In genomic region chr3:72123908-72124441, GRCh38 we compare ENCODE assay signal across 8 cellular contexts.
DNase-seq lines count a peak whose midpoint lies in the region; ATAC-seq and TF ChIP-seq lines count a peak whose summit lies in the region.

No MANE protein-coding gene starts in this region.

- no peaks in the 10 kb centered on the region for H3K4me1 ChIP-seq in testis

- no peaks in the 10 kb centered on the region for H3K36me3 ChIP-seq in testis (ENCODE audit: low read depth, missing control alignments)

- no peaks in the 10 kb centered on the region for H3K36me3 Mint-ChIP-seq in activated CD8-positive, alpha-beta memory T cell treated with anti-CD3 and anti-CD28 coated beads, Interleukin-2, amount 10 ng/mL, durations not matched to agents 7 days and 5 days

- H3K27ac ChIP-seq in coronary artery, result peak overlapping the region in 1 of 2 donors; percentile 15
- H3K27ac ChIP-seq in testis, result no peak overlapping the region

- H3K4me1 Mint-ChIP-seq in activated CD8-positive, alpha-beta memory T cell treated with anti-CD3 and anti-CD28 coated beads, Interleukin-2, amount 10 ng/mL, durations not matched to agents 7 days and 5 days, result peaks cover 8% of the 10 kb centered on the region

- H3K4me3 Mint-ChIP-seq in activated CD8-positive, alpha-beta memory T cell treated with anti-CD3 and anti-CD28 coated beads, Interleukin-2, amount 10 ng/mL, durations not matched to agents 7 days and 5 days, result no peak overlapping the region

- DNase-seq in activated CD8-positive, alpha-beta memory T cell treated with anti-CD3 and anti-CD28 coated beads, Interleukin-2, amount 10 ng/mL, durations not matched to agents 7 days and 5 days, result peak; percentile 45
- DNase-seq in activated CD8-positive, alpha-beta memory T cell treated with anti-CD3 and anti-CD28 coated beads for 24 hours, result no peak
- DNase-seq in HK-2 (ENCODE audit: unreplicated experiment) (peak; percentile 11), coronary artery (ENCODE audit: low spot score) (peak; percentile 79), retinal pigment epithelial cell (ENCODE audit: low read depth) (peak; percentile 72), testis (no peak), G401 (ENCODE audit: low spot score) (no peak)
- no peak for DNase-seq in activated CD4-positive, CD25-positive, alpha-beta regulatory T cell treated with anti-CD3 and anti-CD28 coated beads, Interleukin-2, amount 50 U/mL, for 72 hours

- no peak for TF ChIP-seq POLR2A in testis (IDR thresholded peaks at IDR 0.05)

- no peaks in the 10 kb centered on the region for H3K9me3 ChIP-seq in testis

- H3K27me3 ChIP-seq in testis, result no peaks in the 10 kb centered on the region

- in situ Hi-C loops in G401 (cut with HindIII; ENCODE audit: low sequenced_read_pairs), result no loop called here

- CTCF ChIA-PET in activated CD8-positive, alpha-beta memory T cell treated with anti-CD3 and anti-CD28 coated beads, Interleukin-2, amount 10 ng/mL, durations not matched to agents 7 days and 5 days (lab: Charles Lee), result no interaction called here

- H3K4me3 ChIP-seq in coronary artery (no peak overlapping the region), retinal pigment epithelial cell (ENCODE audit: low read length) (no peak overlapping the region), testis (no peak overlapping the region)

- H3K27ac Mint-ChIP-seq in activated CD8-positive, alpha-beta memory T cell treated with anti-CD3 and anti-CD28 coated beads, Interleukin-2, amount 10 ng/mL, durations not matched to agents 7 days and 5 days, result no peak overlapping the region

- 64% methylated on average over 7 of the region's 7 CpGs for WGBS in testis, 2 donors

- peaks cover 13% of the 10 kb centered on the region for H3K27me3 Mint-ChIP-seq in activated CD8-positive, alpha-beta memory T cell treated with anti-CD3 and anti-CD28 coated beads, Interleukin-2, amount 10 ng/mL, durations not matched to agents 7 days and 5 days

- intact Hi-C loops in testis (cut with DNase I; ENCODE audit: low total_unique reads), result no loop called here

- ATAC-seq in activated CD8-positive, alpha-beta memory T cell treated with anti-CD3 and anti-CD28 coated beads, Interleukin-2, amount 10 ng/mL, durations not matched to agents 7 days and 5 days, result no peak

- no peak for TF ChIP-seq CTCF in coronary artery (IDR thresholded peaks at IDR 0.05)
- TF ChIP-seq CTCF in retinal pigment epithelial cell (conservative IDR thresholded peaks at IDR 0.05; ENCODE audit: low read depth, low read length), result no peak
- no peak for TF ChIP-seq CTCF in testis (IDR thresholded peaks at IDR 0.05)

- H3K9me3 Mint-ChIP-seq in activated CD8-positive, alpha-beta memory T cell treated with anti-CD3 and anti-CD28 coated beads, Interleukin-2, amount 10 ng/mL, durations not matched to agents 7 days and 5 days (ENCODE audit: low read depth), result no peaks in the 10 kb centered on the region

Comparison
In these comparisons a context has a peak if more than half of its experiments do, and no peak if none do; other contexts are left out.
1. DNase-seq: peak in activated CD8-positive, alpha-beta memory T cell treated with anti-CD3 and anti-CD28 coated beads, Interleukin-2, amount 10 ng/mL, durations not matched to agents 7 days and 5 days (single experiment), HK-2 (single experiment), coronary artery (single experiment) and retinal pigment epithelial cell (single experiment); none in activated CD8-positive, alpha-beta memory T cell treated with anti-CD3 and anti-CD28 coated beads for 24 hours (single experiment), testis (single experiment), activated CD4-positive, CD25-positive, alpha-beta regulatory T cell treated with anti-CD3 and anti-CD28 coated beads, Interleukin-2, amount 50 U/mL, for 72 hours (single experiment) and G401 (single experiment).